1 cellular context compared by ENCODE assay signal in the genomic region with DNA sequence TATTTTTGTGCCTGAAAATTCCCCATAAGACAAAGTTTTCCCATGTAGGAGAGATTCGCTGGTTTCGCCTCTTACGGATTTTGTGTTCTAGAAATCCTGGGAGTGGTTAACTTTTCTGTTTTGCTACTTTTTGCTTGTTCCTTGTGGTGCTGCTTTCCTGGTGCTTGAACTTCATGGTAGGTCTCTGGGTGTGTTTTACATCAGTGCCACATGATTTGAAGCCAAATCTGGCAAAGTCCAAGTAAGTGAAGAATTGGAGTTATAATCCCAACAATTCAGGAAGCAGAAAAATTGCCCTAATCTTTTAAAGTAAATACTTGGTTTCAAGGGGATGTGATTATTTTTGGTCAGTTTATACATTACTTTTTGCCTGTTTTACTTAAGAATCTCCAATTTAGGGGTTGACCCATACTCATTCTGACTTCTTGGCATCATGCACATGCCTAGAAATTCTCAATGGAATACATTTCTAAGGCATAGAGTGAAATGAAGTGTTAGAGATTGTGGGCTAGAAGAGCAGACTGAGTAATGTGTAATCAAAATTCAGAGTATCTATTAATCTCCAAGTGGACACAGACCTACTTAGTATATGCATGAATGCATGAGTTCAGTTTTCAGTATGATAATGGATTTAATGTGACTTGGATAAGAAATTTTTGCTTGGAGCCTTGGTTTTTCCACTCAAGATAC.
TF ChIP-seq lines count a peak whose summit lies in the region.

No MANE protein-coding gene starts in this region.

TF ChIP-seq in IMR-90, 13 proteins besides CTCF, POLR2A, EP300 and RAD21:
- TF ChIP-seq, protein P1, sequence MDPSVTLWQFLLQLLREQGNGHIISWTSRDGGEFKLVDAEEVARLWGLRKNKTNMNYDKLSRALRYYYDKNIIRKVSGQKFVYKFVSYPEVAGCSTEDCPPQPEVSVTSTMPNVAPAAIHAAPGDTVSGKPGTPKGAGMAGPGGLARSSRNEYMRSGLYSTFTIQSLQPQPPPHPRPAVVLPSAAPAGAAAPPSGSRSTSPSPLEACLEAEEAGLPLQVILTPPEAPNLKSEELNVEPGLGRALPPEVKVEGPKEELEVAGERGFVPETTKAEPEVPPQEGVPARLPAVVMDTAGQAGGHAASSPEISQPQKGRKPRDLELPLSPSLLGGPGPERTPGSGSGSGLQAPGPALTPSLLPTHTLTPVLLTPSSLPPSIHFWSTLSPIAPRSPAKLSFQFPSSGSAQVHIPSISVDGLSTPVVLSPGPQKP (IDR thresholded peaks at IDR 0.05; ENCODE audit: borderline replicate concordance, low read depth, low read length), result no peak
- TF ChIP-seq NFE2L2 (IDR thresholded peaks at IDR 0.05; ENCODE audit: low read depth, low read length), result no peak
- TF ChIP-seq RFX5 (IDR thresholded peaks at IDR 0.05; ENCODE audit: low read depth, low read length), result no peak
- TF ChIP-seq SMC3 (IDR thresholded peaks at IDR 0.05; ENCODE audit: low read depth, low read length), result no peak
- no peak for TF ChIP-seq CEBPB (IDR thresholded peaks at IDR 0.05; ENCODE audit: low read depth, low read length)
- no peak for TF ChIP-seq BHLHE40 (IDR thresholded peaks at IDR 0.05; ENCODE audit: low read depth, low read length)
- no peak for TF ChIP-seq CHD1 (IDR thresholded peaks at IDR 0.05; ENCODE audit: low read depth, low read length)
- TF ChIP-seq MXI1 (IDR thresholded peaks at IDR 0.05; ENCODE audit: borderline replicate concordance, low read depth, low read length), result no peak
- no peak for TF ChIP-seq FOS (IDR thresholded peaks at IDR 0.05; ENCODE audit: low read depth, low read length)
- no peak for TF ChIP-seq MAZ (IDR thresholded peaks at IDR 0.05; ENCODE audit: borderline replicate concordance, low read depth, low read length)
- no peak for TF ChIP-seq MAFK (IDR thresholded peaks at IDR 0.05; ENCODE audit: low read depth, low read length)
- TF ChIP-seq, protein P2, sequence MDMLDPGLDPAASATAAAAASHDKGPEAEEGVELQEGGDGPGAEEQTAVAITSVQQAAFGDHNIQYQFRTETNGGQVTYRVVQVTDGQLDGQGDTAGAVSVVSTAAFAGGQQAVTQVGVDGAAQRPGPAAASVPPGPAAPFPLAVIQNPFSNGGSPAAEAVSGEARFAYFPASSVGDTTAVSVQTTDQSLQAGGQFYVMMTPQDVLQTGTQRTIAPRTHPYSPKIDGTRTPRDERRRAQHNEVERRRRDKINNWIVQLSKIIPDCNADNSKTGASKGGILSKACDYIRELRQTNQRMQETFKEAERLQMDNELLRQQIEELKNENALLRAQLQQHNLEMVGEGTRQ (IDR thresholded peaks at IDR 0.05; ENCODE audit: low read depth, low read length), result no peak
TF ChIP-seq in IMR-90: peak in this region for 0.
